15 cellular contexts compared by ENCODE assay signal in the genomic region with DNA sequence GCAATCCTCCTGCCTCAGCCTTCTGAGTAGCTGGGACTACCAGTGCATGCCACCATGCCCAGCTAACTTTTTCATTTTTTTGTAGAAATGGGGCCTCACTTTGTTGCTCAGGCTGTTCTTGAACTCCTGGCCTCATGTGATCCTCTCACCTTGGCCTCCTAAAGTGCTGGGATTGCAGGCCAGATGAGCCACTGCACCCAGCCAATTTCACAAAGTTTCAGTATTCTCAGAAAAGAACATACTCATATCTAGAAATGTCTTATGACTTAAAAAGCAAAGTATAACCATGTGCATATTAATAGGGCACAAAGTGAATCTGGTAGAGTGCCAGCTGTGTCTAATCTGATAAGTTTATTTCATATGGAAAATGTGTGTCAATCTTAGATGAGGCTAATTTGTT.
DNase-seq lines count a peak whose midpoint lies in the region; ATAC-seq lines count a peak whose summit lies in the region.
"Had no signal": no experiment of that assay in that cellular context is flagged by ENCODE, and none has a peak within 500 bp of the region (broad histone marks: within the 10 kb centered on the region; RNA-seq: fewer than 3 reads in every experiment).

No MANE protein-coding gene starts in this region.

- no peaks in the 10 kb centered on the region for H3K36me3 Mint-ChIP-seq in activated T-helper 17 cell treated with anti-CD3 and anti-CD28 coated beads, Interleukin-2, amount 50 U/mL, for 72 hours (ENCODE audit: low read depth)

- peak overlapping the region; percentile 30 for H3K27ac Mint-ChIP-seq in activated T-helper 17 cell treated with anti-CD3 and anti-CD28 coated beads, Interleukin-2, amount 50 U/mL, for 72 hours
- H3K27ac Mint-ChIP-seq: H9 had no signal

- DNase-seq in activated CD4-positive, alpha-beta T cell treated with anti-CD3 and anti-CD28 coated beads for 48 hours, result peak; percentile 63
- DNase-seq in activated CD4-positive, alpha-beta T cell treated with anti-CD3 and anti-CD28 coated beads, Interleukin-2, amount 50 U/mL, for 1 hour, result no peak
- DNase-seq in stimulated activated CD4-positive, alpha-beta T cell treated with anti-CD3 and anti-CD28 coated beads, Interleukin-4, amount 100 ng/mL, for 24 hours, result peak; percentile 47
- DNase-seq in NCI-H524 (lab: John Stamatoyannopoulos, UW) (no peak), hippocampal formation (lab: John Stamatoyannopoulos, UW) (no peak)
- DNase-seq: Caco-2; effector CD4-positive, alpha-beta T cell; gastrocnemius medialis; H9; KG1; NCI-H187; upper lobe of right lung had no signal

- H3K4me3 Mint-ChIP-seq in activated T-helper 17 cell treated with anti-CD3 and anti-CD28 coated beads, Interleukin-2, amount 50 U/mL, for 72 hours, result no peak overlapping the region
- H3K4me3 Mint-ChIP-seq: H9 had no signal

- peaks cover 12% of the 10 kb centered on the region for H3K4me1 Mint-ChIP-seq in activated T-helper 17 cell treated with anti-CD3 and anti-CD28 coated beads, Interleukin-2, amount 50 U/mL, for 72 hours

- no peaks in the 10 kb centered on the region for H3K27me3 Mint-ChIP-seq in activated T-helper 17 cell treated with anti-CD3 and anti-CD28 coated beads, Interleukin-2, amount 50 U/mL, for 72 hours

- peak; percentile 59 for ATAC-seq in HG02759 (IDR thresholded peaks at IDR 0.05; ENCODE audit: unreplicated experiment)
- peak; percentile 87 for ATAC-seq in activated T-helper 17 cell treated with anti-CD3 and anti-CD28 coated beads, Interleukin-2, amount 50 U/mL, for 72 hours (replicated peaks)
- no peak for ATAC-seq in GM21367 (IDR thresholded peaks at IDR 0.05; ENCODE audit: unreplicated experiment)
- ATAC-seq: gastrocnemius medialis, upper lobe of right lung had no signal

- H3K9me3 Mint-ChIP-seq in activated T-helper 17 cell treated with anti-CD3 and anti-CD28 coated beads, Interleukin-2, amount 50 U/mL, for 72 hours, result no peaks in the 10 kb centered on the region
- H3K9me3 Mint-ChIP-seq: H9 had no signal

Comparison
In these comparisons a context has a peak if more than half of its experiments do, and no peak if none do; other contexts are left out.
1. DNase-seq: peak in activated CD4-positive, alpha-beta T cell treated with anti-CD3 and anti-CD28 coated beads for 48 hours (single experiment) and stimulated activated CD4-positive, alpha-beta T cell treated with anti-CD3 and anti-CD28 coated beads, Interleukin-4, amount 100 ng/mL, for 24 hours (single experiment); none in activated CD4-positive, alpha-beta T cell treated with anti-CD3 and anti-CD28 coated beads, Interleukin-2, amount 50 U/mL, for 1 hour (single experiment), NCI-H524 (0 of 2) and hippocampal formation (0 of 2).